In the genomic region with DNA sequence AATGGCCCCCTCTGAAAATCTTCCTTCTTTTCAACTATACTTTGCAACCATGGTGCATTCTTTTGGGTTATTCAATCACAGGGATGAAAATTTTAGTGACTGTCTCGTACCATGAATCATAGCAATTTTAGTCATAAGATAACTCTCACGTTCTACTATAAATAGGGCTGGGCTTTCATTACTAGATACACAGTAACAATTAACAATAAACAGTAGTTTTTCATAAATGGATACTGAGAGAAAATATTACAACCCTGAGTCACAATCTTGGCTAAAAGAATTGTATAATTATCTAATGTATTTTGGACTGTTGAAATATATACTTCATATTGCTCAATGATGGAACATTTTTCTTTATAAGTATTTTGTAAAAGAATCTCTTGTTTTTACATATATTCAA, we compare ENCODE assay signal across 13 cellular contexts.
DNase-seq lines count a peak whose midpoint lies in the region; ATAC-seq and TF ChIP-seq lines count a peak whose summit lies in the region.
"Had no signal": no experiment of that assay in that cellular context is flagged by ENCODE, and none has a peak within 500 bp of the region (broad histone marks: within the 10 kb centered on the region; RNA-seq: fewer than 3 reads in every experiment).

No MANE protein-coding gene starts in this region.

- peaks cover 13% of the 10 kb centered on the region for H3K4me1 Mint-ChIP-seq in type B pancreatic cell (ENCODE audit: unreplicated experiment)
- no peaks in the 10 kb centered on the region for H3K4me1 Mint-ChIP-seq in activated naive CD4-positive, alpha-beta T cell treated with anti-CD3 and anti-CD28 coated beads, Interleukin-2, amount 10 ng/mL, durations not matched to agents 7 days and 5 days

- H3K9me3 Mint-ChIP-seq in type B pancreatic cell, result peaks cover 11% of the 10 kb centered on the region
- H3K9me3 Mint-ChIP-seq in activated naive CD4-positive, alpha-beta T cell treated with anti-CD3 and anti-CD28 coated beads, Interleukin-2, amount 10 ng/mL, durations not matched to agents 7 days and 5 days, result no peaks in the 10 kb centered on the region
- H3K9me3 Mint-ChIP-seq: effector memory CD8-positive, alpha-beta T cell had no signal

- H3K36me3 ChIP-seq in gastroesophageal sphincter, result no peaks in the 10 kb centered on the region
- H3K36me3 ChIP-seq: thoracic aorta had no signal

- no peak for TF ChIP-seq EP300 in gastroesophageal sphincter (IDR thresholded peaks at IDR 0.05)

- DNase-seq in NOMO-1 treated with DMSO at 0.1 percent for 48 hours (lab: John Stamatoyannopoulos, UW; ENCODE audit: unreplicated experiment) (peak; percentile 48), NOMO-1 treated with dmso at 0.1 percent for 144 hours (lab: John Stamatoyannopoulos, UW; ENCODE audit: unreplicated experiment) (no peak), type B pancreatic cell (ENCODE audit: extremely low spot score, unreplicated experiment) (no peak)
- DNase-seq in activated naive CD4-positive, alpha-beta T cell treated with anti-CD3 and anti-CD28 coated beads, Interleukin-2, amount 10 ng/mL, durations not matched to agents 7 days and 5 days, result no peak
- DNase-seq: 8988T; effector memory CD8-positive, alpha-beta T cell; NCI-H526 treated with DMSO at 0.1 percent for 48 hours had no signal

- no peak for TF ChIP-seq CTCF in gastroesophageal sphincter (IDR thresholded peaks at IDR 0.05)
- no peak for TF ChIP-seq CTCF in type B pancreatic cell (conservative IDR thresholded peaks at IDR 0.05)

- H3K36me3 Mint-ChIP-seq in type B pancreatic cell, result no peaks in the 10 kb centered on the region
- H3K36me3 Mint-ChIP-seq in activated naive CD4-positive, alpha-beta T cell treated with anti-CD3 and anti-CD28 coated beads, Interleukin-2, amount 10 ng/mL, durations not matched to agents 7 days and 5 days, result no peaks in the 10 kb centered on the region

- ATAC-seq in SK-N-SH treated with all-trans-retinoic acid at 6 μM for 48 hours (peak; percentile 78), gastroesophageal sphincter (peak; percentile 44), GM19463 (IDR thresholded peaks at IDR 0.05; ENCODE audit: unreplicated experiment) (no peak), GM18517 (IDR thresholded peaks at IDR 0.05; ENCODE audit: unreplicated experiment) (no peak)

- no peak overlapping the region for H3K4me3 ChIP-seq in gastroesophageal sphincter
- H3K4me3 ChIP-seq: lung, thoracic aorta had no signal

- H3K9me3 ChIP-seq in gastroesophageal sphincter, result no peaks in the 10 kb centered on the region
- H3K9me3 ChIP-seq: thoracic aorta had no signal

- no peaks in the 10 kb centered on the region for H3K4me1 ChIP-seq in gastroesophageal sphincter

- no peak overlapping the region for H3K4me3 Mint-ChIP-seq in type B pancreatic cell
- H3K4me3 Mint-ChIP-seq in activated naive CD4-positive, alpha-beta T cell treated with anti-CD3 and anti-CD28 coated beads, Interleukin-2, amount 10 ng/mL, durations not matched to agents 7 days and 5 days, result no peak overlapping the region
- H3K4me3 Mint-ChIP-seq: effector memory CD8-positive, alpha-beta T cell had no signal

- no peaks in the 10 kb centered on the region for H3K27me3 Mint-ChIP-seq in type B pancreatic cell
- H3K27me3 Mint-ChIP-seq in activated naive CD4-positive, alpha-beta T cell treated with anti-CD3 and anti-CD28 coated beads, Interleukin-2, amount 10 ng/mL, durations not matched to agents 7 days and 5 days, result no peaks in the 10 kb centered on the region

- peak overlapping the region in 1 of 4 donors; percentile 8 for H3K27ac ChIP-seq in gastroesophageal sphincter
- H3K27ac ChIP-seq: thoracic aorta had no signal

- CTCF ChIA-PET in activated naive CD4-positive, alpha-beta T cell treated with anti-CD3 and anti-CD28 coated beads, Interleukin-2, amount 10 ng/mL, durations not matched to agents 7 days and 5 days (lab: Charles Lee), result no interaction called here

- peak overlapping the region; percentile 57 for H3K27ac Mint-ChIP-seq in type B pancreatic cell
- no peak overlapping the region for H3K27ac Mint-ChIP-seq in activated naive CD4-positive, alpha-beta T cell treated with anti-CD3 and anti-CD28 coated beads, Interleukin-2, amount 10 ng/mL, durations not matched to agents 7 days and 5 days
- H3K27ac Mint-ChIP-seq: effector memory CD8-positive, alpha-beta T cell had no signal

- TF ChIP-seq POLR2A in gastroesophageal sphincter (IDR thresholded peaks at IDR 0.05), result no peak

- no peaks in the 10 kb centered on the region for H3K27me3 ChIP-seq in gastroesophageal sphincter

- 15 to 48% methylated on average over 2 of the region's 2 CpGs for WGBS in gastroesophageal sphincter (ENCODE audit: low coverage in 1 of 2), 2 donors

TF ChIP-seq in SK-N-SH treated with all-trans-retinoic acid at 6 μM for 48 hours, 23 proteins besides CTCF, POLR2A, EP300 and RAD21:
- TF ChIP-seq TOX (CRISPR knock-in tag; IDR thresholded peaks at IDR 0.05; ENCODE audit: borderline replicate concordance), result peak; percentile 34; the same call in 1 of the 2 replicates
- no peak for TF ChIP-seq ESRRG (CRISPR knock-in tag; IDR thresholded peaks at IDR 0.05)

Comparison
In these comparisons a context has a peak if more than half of its experiments do, and no peak if none do; other contexts are left out.
1. ATAC-seq: peak in SK-N-SH treated with all-trans-retinoic acid at 6 μM for 48 hours (single experiment) and gastroesophageal sphincter (single experiment); none in GM19463 (single experiment) and GM18517 (single experiment).